In genomic region chr10:97549587-97550322, GRCh38 we compare ENCODE assay signal across 11 cellular contexts. TPM values are rescaled to one million over a fixed set of nuclear protein-coding genes. Genes with fewer than 3 reads are reported as not detected.
A peak's percentile ranks its signal among the peaks of the same experiment; 100 is the strongest.
DNase-seq lines count a peak whose midpoint lies in the region; ATAC-seq and TF ChIP-seq lines count a peak whose summit lies in the region.
"Had no signal": no experiment of that assay in that cellular context is flagged by ENCODE, and none has a peak within 500 bp of the region (broad histone marks: within the 10 kb centered on the region; RNA-seq: fewer than 3 reads in every experiment).

No MANE protein-coding gene starts in this region.

- TF ChIP-seq CTCF in tibial artery (IDR thresholded peaks at IDR 0.05): no peak

- H3K27ac ChIP-seq in ectodermal cell (ENCODE audit: insufficient read depth, low read depth, low read length, poor library complexity, severe bottlenecking): peak overlapping the region; percentile 70
- H3K27ac ChIP-seq in tibial artery: peak overlapping the region; percentile 33 to 54

- H3K27me3 ChIP-seq in ectodermal cell (ENCODE audit: control insufficient read depth, insufficient read depth, low read length, poor library complexity, severe bottlenecking) (no peaks in the 10 kb centered on the region), tibial artery (no peaks in the 10 kb centered on the region)

- no peak for ATAC-seq in GM21825 (IDR thresholded peaks at IDR 0.05; ENCODE audit: unreplicated experiment)
- ATAC-seq: activated CD4-positive, CD25-positive, alpha-beta regulatory T cell treated with anti-CD3 and anti-CD28 coated beads, Interleukin-2, amount 50 U/mL, for 24 hours; naive thymus-derived CD8-positive, alpha-beta T cell; stimulated activated naive CD8-positive, alpha-beta T cell treated with anti-CD3 and anti-CD28 coated beads, Interleukin-15, Interleukin-2, amounts not matched to agents 100 U/mL and 50 U/mL, for 24 hours had no signal

- H3K9me3 ChIP-seq in ectodermal cell (ENCODE audit: control insufficient read depth, low read length) (no peaks in the 10 kb centered on the region), tibial artery (no peaks in the 10 kb centered on the region)

- peak; percentile 48 for DNase-seq in NCI-H526 treated with DMSO at 0.1 percent for 48 hours (lab: John Stamatoyannopoulos, UW)
- DNase-seq in midbrain (lab: John Stamatoyannopoulos, UW): peak; percentile 74
- no peak for DNase-seq in tibial artery
- no peak for DNase-seq in NCI-H128 (lab: John Stamatoyannopoulos, UW; ENCODE audit: unreplicated experiment)
- DNase-seq in stimulated activated CD4-positive, alpha-beta T cell treated with anti-CD3 and anti-CD28 coated beads, Interleukin-4, amount 100 ng/mL, for 24 hours: no peak
- DNase-seq: naive thymus-derived CD8-positive, alpha-beta T cell; NCI-H2029 treated with DMSO at 0.1 percent for 48 hours; stimulated activated naive CD8-positive, alpha-beta T cell treated with anti-CD3 and anti-CD28 coated beads, Interleukin-15, Interleukin-2, amounts not matched to agents 100 U/mL and 50 U/mL, for 24 hours had no signal

- intact Hi-C loops in tibial artery (cut with DNase I; ENCODE audit: low total_unique reads): loop anchor here (5.0 kb wide), 2 partner anchors 47 to 87 kb away; no protein-coding TSS in a partner anchor

- H3K36me3 ChIP-seq in ectodermal cell (ENCODE audit: control insufficient read depth, insufficient read depth, low read length): no peaks in the 10 kb centered on the region
- no peaks in the 10 kb centered on the region for H3K36me3 ChIP-seq in tibial artery

- H3K4me3 ChIP-seq in ectodermal cell (ENCODE audit: insufficient read depth, low read depth, low read length) (no peak overlapping the region), tibial artery (no peak overlapping the region)

- peaks cover 26% of the 10 kb centered on the region for H3K4me1 ChIP-seq in ectodermal cell (ENCODE audit: control insufficient read depth, insufficient read depth, low read length)
- peaks cover 0 to 33% (median 7%) of the 10 kb centered on the region in 4 donors for H3K4me1 ChIP-seq in tibial artery

- WGBS in ectodermal cell, 2 experiments: 54 to 56% methylated on average over 13 of the region's 13 CpGs

RNA-seq across cellular contexts. Expression of gene ANKRD2, which starts 22.8 kb away (rescaled TPM):
- polyA plus RNA-seq in ectodermal cell (2013, experiment 1 of 4): not detected
- polyA plus RNA-seq in ectodermal cell (2013, experiment 2 of 4): not detected
- polyA plus RNA-seq in ectodermal cell (2013, experiment 3 of 4): not detected
- polyA plus RNA-seq in ectodermal cell (2013, experiment 4 of 4): not detected
- polyA plus RNA-seq: naive thymus-derived CD8-positive, alpha-beta T cell had no signal

RNA-seq across cellular contexts. Expression of gene HOGA1, which starts 34.4 kb away (rescaled TPM):
- 1.1 TPM for polyA plus RNA-seq in ectodermal cell (2013, experiment 1 of 4)
- 1.2 TPM for polyA plus RNA-seq in ectodermal cell (2013, experiment 2 of 4)
- 0.96 TPM for polyA plus RNA-seq in ectodermal cell (2013, experiment 3 of 4)
- polyA plus RNA-seq in ectodermal cell (2013, experiment 4 of 4): 0.65 TPM
- polyA plus RNA-seq: naive thymus-derived CD8-positive, alpha-beta T cell had no signal

RNA-seq across cellular contexts. Expression of gene C10orf62, which starts 39.8 kb away (rescaled TPM):
- polyA plus RNA-seq in ectodermal cell (2013, experiment 1 of 4): not detected
- not detected for polyA plus RNA-seq in ectodermal cell (2013, experiment 2 of 4)
- polyA plus RNA-seq in ectodermal cell (2013, experiment 3 of 4): not detected
- polyA plus RNA-seq in ectodermal cell (2013, experiment 4 of 4): not detected
- polyA plus RNA-seq: naive thymus-derived CD8-positive, alpha-beta T cell had no signal

RNA-seq across cellular contexts. Expression of gene UBTD1, which starts 51.0 kb away (rescaled TPM):
- 12.5 TPM for polyA plus RNA-seq in ectodermal cell (2013, experiment 1 of 4)
- polyA plus RNA-seq in ectodermal cell (2013, experiment 2 of 4): 12.2 TPM
- polyA plus RNA-seq in ectodermal cell (2013, experiment 3 of 4): 14.3 TPM
- polyA plus RNA-seq in ectodermal cell (2013, experiment 4 of 4): 14.2 TPM

RNA-seq across cellular contexts. Expression of gene MMS19, which starts 51.5 kb away (rescaled TPM):
- polyA plus RNA-seq in ectodermal cell (2013, experiment 1 of 4): 148 TPM
- 152 TPM for polyA plus RNA-seq in ectodermal cell (2013, experiment 2 of 4)
- polyA plus RNA-seq in ectodermal cell (2013, experiment 3 of 4): 117 TPM
- polyA plus RNA-seq in ectodermal cell (2013, experiment 4 of 4): 131 TPM

Comparison
In these comparisons a context has a peak if more than half of its experiments do, and no peak if none do; other contexts are left out.
1. DNase-seq: peak in NCI-H526 treated with DMSO at 0.1 percent for 48 hours (single experiment) and midbrain (single experiment); none in tibial artery (0 of 2), NCI-H128 (single experiment) and stimulated activated CD4-positive, alpha-beta T cell treated with anti-CD3 and anti-CD28 coated beads, Interleukin-4, amount 100 ng/mL, for 24 hours (single experiment).